ENCODE assay signal across 11 cellular contexts in the genomic region with DNA sequence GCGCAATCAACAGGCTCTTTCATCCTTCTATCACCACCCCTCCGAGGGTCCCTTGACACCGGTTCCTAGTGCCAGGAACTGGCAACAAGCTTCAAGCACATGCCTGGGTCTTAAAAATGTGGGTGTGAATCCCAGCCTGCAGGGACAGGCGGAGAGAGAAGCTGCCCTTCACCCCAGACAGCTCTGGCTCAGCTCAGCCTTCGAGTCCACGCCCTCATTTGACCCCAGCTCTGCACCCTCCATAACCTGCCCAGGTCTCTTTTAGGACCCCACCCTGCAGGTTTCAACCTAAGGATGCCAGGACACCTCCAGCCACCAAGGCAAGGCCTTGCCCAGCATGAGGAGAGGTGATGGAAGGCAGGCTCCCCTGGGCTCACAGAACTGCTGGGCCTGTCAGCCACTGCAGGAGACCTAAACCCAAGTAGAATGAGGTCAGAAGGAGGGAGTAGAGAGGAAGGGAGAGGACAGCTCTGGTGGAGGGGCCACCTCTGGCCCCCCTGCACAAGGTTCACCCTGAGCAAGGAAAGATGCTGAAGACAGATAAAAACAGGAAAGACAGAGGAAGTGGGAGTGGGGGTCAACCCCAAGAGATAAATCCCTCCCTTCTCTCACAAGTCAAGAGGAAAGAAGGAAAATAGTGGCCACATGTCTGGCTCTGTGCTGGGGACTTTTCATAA. TPM values are rescaled to one million over a fixed set of nuclear protein-coding genes. Genes with fewer than 3 reads are reported as not detected.
DNase-seq lines count a peak whose midpoint lies in the region; ATAC-seq and TF ChIP-seq lines count a peak whose summit lies in the region.
"Had no signal": no experiment of that assay in that cellular context is flagged by ENCODE, and none has a peak within 500 bp of the region (broad histone marks: within the 10 kb centered on the region; RNA-seq: fewer than 3 reads in every experiment).

No MANE protein-coding gene starts in this region.

- H3K4me1 ChIP-seq in endodermal cell (ENCODE audit: control insufficient read depth, insufficient read depth, low read length), result peaks cover 32% of the 10 kb centered on the region

- H3K27ac Mint-ChIP-seq in stimulated activated naive CD8-positive, alpha-beta T cell treated with anti-CD3 and anti-CD28 coated beads, Interleukin-15, Interleukin-2, amounts not matched to agents 100 ng/mL and 50 ng/mL, for 24 hours, result peak overlapping the region; percentile 88
- H3K27ac Mint-ChIP-seq in chondrocyte (ENCODE audit: unreplicated experiment) (peak overlapping the region; percentile 90), nephron (peak overlapping the region; percentile 87 to 91 (median 89)), endodermal cell (no peak overlapping the region)

- peaks cover 4% of the 10 kb centered on the region for H3K36me3 ChIP-seq in endodermal cell (ENCODE audit: control insufficient read depth, insufficient read depth, low read length)

- H3K27ac ChIP-seq in endodermal cell (ENCODE audit: low read depth, low read length), result no peak overlapping the region

- no peak overlapping the region for H3K4me3 ChIP-seq in endodermal cell (ENCODE audit: low read length)

- peaks cover 43% of the 10 kb centered on the region for H3K4me1 Mint-ChIP-seq in stimulated activated naive CD8-positive, alpha-beta T cell treated with anti-CD3 and anti-CD28 coated beads, Interleukin-15, Interleukin-2, amounts not matched to agents 100 ng/mL and 50 ng/mL, for 24 hours (ENCODE audit: low read depth)
- H3K4me1 Mint-ChIP-seq in chondrocyte (ENCODE audit: low read depth) (peaks cover 61% of the 10 kb centered on the region), nephron (peaks cover 63% of the 10 kb centered on the region), endodermal cell (peaks cover 43% of the 10 kb centered on the region)

- peaks cover 5% of the 10 kb centered on the region for H3K9me3 Mint-ChIP-seq in stimulated activated naive CD8-positive, alpha-beta T cell treated with anti-CD3 and anti-CD28 coated beads, Interleukin-15, Interleukin-2, amounts not matched to agents 100 ng/mL and 50 ng/mL, for 24 hours
- no peaks in the 10 kb centered on the region for H3K9me3 Mint-ChIP-seq in chondrocyte (ENCODE audit: low read depth)
- peaks cover 1% of the 10 kb centered on the region for H3K9me3 Mint-ChIP-seq in nephron
- no peaks in the 10 kb centered on the region for H3K9me3 Mint-ChIP-seq in endodermal cell

- H3K9ac ChIP-seq in endodermal cell (ENCODE audit: extremely low read depth, low read length, poor library complexity, severe bottlenecking), result no peak overlapping the region

- no peak for DNase-seq in stimulated activated naive CD8-positive, alpha-beta T cell treated with anti-CD3 and anti-CD28 coated beads, Interleukin-15, Interleukin-2, amounts not matched to agents 100 U/mL and 50 U/mL, for 24 hours
- DNase-seq in chondrocyte (ENCODE audit: low spot score) (peak; percentile 56), endodermal cell (no peak), OCI-M2 (lab: John Stamatoyannopoulos, UW; ENCODE audit: unreplicated experiment) (no peak), NCI-H1694 (lab: John Stamatoyannopoulos, UW) (no peak), RKO (ENCODE audit: low spot score) (no peak)
- DNase-seq: Caco-2, NCI-H146 had no signal

- peaks cover 3% of the 10 kb centered on the region for H3K27me3 Mint-ChIP-seq in stimulated activated naive CD8-positive, alpha-beta T cell treated with anti-CD3 and anti-CD28 coated beads, Interleukin-15, Interleukin-2, amounts not matched to agents 100 ng/mL and 50 ng/mL, for 24 hours
- H3K27me3 Mint-ChIP-seq in chondrocyte (ENCODE audit: low read depth), result no peaks in the 10 kb centered on the region
- peaks cover 7% of the 10 kb centered on the region for H3K27me3 Mint-ChIP-seq in nephron (ENCODE audit: low read depth)
- peaks cover 9% of the 10 kb centered on the region for H3K27me3 Mint-ChIP-seq in endodermal cell (ENCODE audit: insufficient read depth)

- H3K4me3 Mint-ChIP-seq in stimulated activated naive CD8-positive, alpha-beta T cell treated with anti-CD3 and anti-CD28 coated beads, Interleukin-15, Interleukin-2, amounts not matched to agents 100 ng/mL and 50 ng/mL, for 24 hours, result peak overlapping the region; percentile 37
- H3K4me3 Mint-ChIP-seq in chondrocyte (ENCODE audit: unreplicated experiment) (peak overlapping the region; percentile 38), nephron (peak overlapping the region; percentile 62 to 83 (median 68)), endodermal cell (no peak overlapping the region)

- 76 to 80% methylated on average over 6 of the region's 6 CpGs for WGBS in endodermal cell (ENCODE audit: insufficient coverage in 1 of 2, insufficient read length in 1 of 2), 2 experiments

- H3K36me3 Mint-ChIP-seq in stimulated activated naive CD8-positive, alpha-beta T cell treated with anti-CD3 and anti-CD28 coated beads, Interleukin-15, Interleukin-2, amounts not matched to agents 100 ng/mL and 50 ng/mL, for 24 hours (ENCODE audit: low read depth), result peaks cover 5% of the 10 kb centered on the region
- H3K36me3 Mint-ChIP-seq in chondrocyte (ENCODE audit: low read depth) (peaks cover 4% of the 10 kb centered on the region), nephron (ENCODE audit: low read depth) (peaks cover 5% of the 10 kb centered on the region), endodermal cell (ENCODE audit: low read depth) (peaks cover 4% of the 10 kb centered on the region)

- no peaks in the 10 kb centered on the region for H3K27me3 ChIP-seq in endodermal cell (ENCODE audit: control insufficient read depth, insufficient read depth, low read length, poor library complexity, severe bottlenecking)

- no peak for ATAC-seq in stimulated activated naive CD8-positive, alpha-beta T cell treated with anti-CD3 and anti-CD28 coated beads, Interleukin-15, Interleukin-2, amounts not matched to agents 100 U/mL and 50 U/mL, for 24 hours
- ATAC-seq: left lobe of liver had no signal

- TF ChIP-seq CTCF in chondrocyte (IDR thresholded peaks at IDR 0.05), result no peak
- no peak for TF ChIP-seq CTCF in nephron (IDR thresholded peaks at IDR 0.05; ENCODE audit: unreplicated experiment in 3 of 3)
- TF ChIP-seq CTCF in endodermal cell (conservative IDR thresholded peaks at IDR 0.05), result no peak

- H3K9me3 ChIP-seq in endodermal cell (ENCODE audit: control insufficient read depth, low read length), result peaks cover 4% of the 10 kb centered on the region
- H3K9me3 ChIP-seq: Caco-2 had no signal

RNA-seq across cellular contexts. Expression of a gene that starts 2.6 kb away (rescaled TPM):
- total RNA-seq in chondrocyte (428 to 446 TPM (median 444 TPM) in 3 replicates), endodermal cell (10 to 100 TPM; 21.3 to 31.8 TPM)
- polyA plus RNA-seq in endodermal cell (2013, experiment 1 of 2), result 92.7 TPM
- polyA plus RNA-seq in endodermal cell (2013, experiment 2 of 2), result 93.8 TPM

RNA-seq across cellular contexts. Expression of a gene that starts 50.3 kb away (rescaled TPM):
- total RNA-seq in chondrocyte (not detected in 3 replicates), endodermal cell (not detected)
- not detected for polyA plus RNA-seq in endodermal cell (2013, experiment 1 of 2)
- polyA plus RNA-seq in endodermal cell (2013, experiment 2 of 2), result not detected
- total RNA-seq: Caco-2, left lobe of liver had no signal

Comparison
In these comparisons a context has a peak if more than half of its experiments do, and no peak if none do; other contexts are left out.
1. RNA of a gene that starts 2.6 kb away (total RNA-seq): 428 to 446 TPM in chondrocyte; 21.3 to 31.8 TPM in endodermal cell; every median in the first group is over 10 times any median in the second.